ENCODE assay signal across 21 cellular contexts in genomic region chr10:44627591-44628354, GRCh38.
DNase-seq lines count a peak whose midpoint lies in the region; ATAC-seq, FAIRE-seq and TF ChIP-seq lines count a peak whose summit lies in the region.
"Had no signal": no experiment of that assay in that cellular context is flagged by ENCODE, and none has a peak within 500 bp of the region (broad histone marks: within the 10 kb centered on the region; RNA-seq: fewer than 3 reads in every experiment).

No MANE protein-coding gene starts in this region.

- H2BK120ac ChIP-seq in H1 (replicated peaks; ENCODE audit: low read depth, low read length) = no peak overlapping the region

- CTCF ChIA-PET in H1 (lab: Charles Lee; ENCODE audit: partially characterized antibody) = interaction anchor here (0.6 to 1.5 kb wide), 3 partner anchors 20 to 944 kb away, joined by 3 to 6 read pairs (median 3); no protein-coding TSS in a partner anchor

- H3K79me2 ChIP-seq in H1 (ENCODE audit: control insufficient read depth in 1 of 2, insufficient read depth in 2 of 2, low read length in 2 of 2) = no peaks in the 10 kb centered on the region

- no peaks in the 10 kb centered on the region for H3K36me3 Mint-ChIP-seq in HFFc6 (ENCODE audit: low read depth)
- H3K36me3 Mint-ChIP-seq: activated naive CD4-positive, alpha-beta T cell treated with anti-CD3 and anti-CD28 coated beads, Interleukin-2, amount 50 U/mL, for 24 hours; stimulated activated effector memory CD8-positive, alpha-beta T cell treated with anti-CD3 and anti-CD28 coated beads, Interleukin-12 subunit alpha, Interleukin-12 subunit beta, amount 100 ng/mL, for 72 hours had no signal

- POLR2A ChIA-PET in H1 (lab: Charles Lee; ENCODE audit: partially characterized antibody) = no interaction called here

- peak; percentile 2 to 26; a peak in 1 of 4 replicates for TF ChIP-seq RAD21 in H1 (IDR thresholded peaks at IDR 0.05 in 1 of 2, conservative IDR thresholded peaks at IDR 0.05 in 1 of 2; ENCODE audit: low read depth in 2 of 2, low read length in 2 of 2)

- no peak for FAIRE-seq in H1 (lab: Jason Lieb, UNC)
- FAIRE-seq: small intestine, urothelium cell line had no signal

- no peaks in the 10 kb centered on the region for H4K20me1 ChIP-seq in H1 (replicated peaks in 1 of 2; ENCODE audit: control insufficient read depth in 1 of 2, insufficient read depth in 2 of 2, low read length in 2 of 2)
- H4K20me1 ChIP-seq: BLaER1 had no signal

- H3K4me3 ChIP-seq in H1 (ENCODE audit: extremely low read depth in 1 of 4, insufficient read depth in 2 of 4, low read depth in 3 of 4, low read length in 4 of 4) (no peak overlapping the region), left lung (no peak overlapping the region), esophagus muscularis mucosa (no peak overlapping the region)
- H3K4me3 ChIP-seq: BLaER1, heart left ventricle had no signal

- H3K23me2 ChIP-seq in H1 (ENCODE audit: low read depth, low read length) = no peaks in the 10 kb centered on the region

- DNase-seq in AG08395 (ENCODE audit: low spot score) = peak; percentile 46
- DNase-seq in HFFc6 = peak; percentile 92
- DNase-seq in H1 (ENCODE audit: low read depth in 1 of 2, low spot score in 2 of 2) = no peak
- no peak for DNase-seq in left lung
- DNase-seq in NCI-H526 (lab: John Stamatoyannopoulos, UW) = no peak
- DNase-seq in stimulated activated naive CD4-positive, alpha-beta T cell (lab: John Stamatoyannopoulos, UW) = no peak
- no peak for DNase-seq in esophagus muscularis mucosa (ENCODE audit: extremely low spot score)
- DNase-seq: activated CD4-positive, alpha-beta T cell treated with anti-CD3 and anti-CD28 coated beads, Interleukin-2, amount 50 U/mL, for 1 hour; activated T-cell treated with anti-CD3 and anti-CD28 coated beads for 4 hours; central memory CD4-positive, alpha-beta T cell; heart left ventricle; kidney; NCI-H1417 treated with DMSO at 0.1 percent for 48 hours; NCI-H345; occipital lobe; small intestine had no signal

- TF ChIP-seq EP300 in H1 (IDR thresholded peaks at IDR 0.05; ENCODE audit: borderline replicate concordance in 1 of 2, low read depth in 2 of 2, low read length in 2 of 2) (no peak), esophagus muscularis mucosa (IDR thresholded peaks at IDR 0.05) (no peak)

- H3K27ac ChIP-seq in H1 (ENCODE audit: low read depth, low read length) (no peak overlapping the region), left lung (no peak overlapping the region), esophagus muscularis mucosa (replicated peaks in 1 of 4) (no peak overlapping the region)
- H3K27ac ChIP-seq: BLaER1 had no signal

- H2BK12ac ChIP-seq in H1 (ENCODE audit: low read depth, low read length) = no peak overlapping the region

- ATAC-seq in left lung (peak; percentile 23), HG03342 (IDR thresholded peaks at IDR 0.05; ENCODE audit: unreplicated experiment) (no peak)
- ATAC-seq: stimulated activated effector memory CD8-positive, alpha-beta T cell treated with anti-CD3 and anti-CD28 coated beads, Interleukin-12 subunit alpha, Interleukin-12 subunit beta, amount 100 ng/mL, for 72 hours had no signal

- no peak overlapping the region for H3K56ac ChIP-seq in H1 (replicated peaks; ENCODE audit: insufficient read length, low read depth, low read length)

- H4K91ac ChIP-seq in H1 (replicated peaks; ENCODE audit: insufficient read length, low read length) = no peak overlapping the region

- H3K4me3 Mint-ChIP-seq in HFFc6 = peak overlapping the region; percentile 74
- H3K4me3 Mint-ChIP-seq: activated naive CD4-positive, alpha-beta T cell treated with anti-CD3 and anti-CD28 coated beads, Interleukin-2, amount 50 U/mL, for 24 hours; stimulated activated effector memory CD8-positive, alpha-beta T cell treated with anti-CD3 and anti-CD28 coated beads, Interleukin-12 subunit alpha, Interleukin-12 subunit beta, amount 100 ng/mL, for 72 hours had no signal

- no peak overlapping the region for H4K5ac ChIP-seq in H1 (ENCODE audit: insufficient read length, low read depth, low read length)

- H3K4me1 ChIP-seq in H1 (replicated peaks in 1 of 4; ENCODE audit: control insufficient read depth in 3 of 4, insufficient read depth in 4 of 4, low read length in 3 of 4) (no peaks in the 10 kb centered on the region), left lung (no peaks in the 10 kb centered on the region), esophagus muscularis mucosa (peaks cover 0 to 7% (median 6%) of the 10 kb centered on the region in 4 donors)
- H3K4me1 ChIP-seq: BLaER1 had no signal

- H2BK15ac ChIP-seq in H1 (ENCODE audit: low read length) = no peak overlapping the region

- H3K27me3 ChIP-seq in H1 (replicated peaks in 1 of 4; ENCODE audit: control insufficient read depth in 3 of 4, extremely low read depth in 1 of 4, insufficient read depth in 3 of 4, low read length in 3 of 4) (no peaks in the 10 kb centered on the region; a peak in 1 of 7 replicates), left lung (no peaks in the 10 kb centered on the region), esophagus muscularis mucosa (no peaks in the 10 kb centered on the region)
- H3K27me3 ChIP-seq: BLaER1, heart left ventricle had no signal

- no peak for TF ChIP-seq POLR2A in H1 (IDR thresholded peaks at IDR 0.05; ENCODE audit: control extremely low read depth in 1 of 2, low read depth in 2 of 2, low read length in 2 of 2)
- TF ChIP-seq POLR2A in esophagus muscularis mucosa (IDR thresholded peaks at IDR 0.05; ENCODE audit: low read depth) = no peak

- no peak overlapping the region for H2BK5ac ChIP-seq in H1 (ENCODE audit: low read depth, low read length)

- no peak overlapping the region for H2AK5ac ChIP-seq in H1 (ENCODE audit: low read depth, low read length)

- peaks cover 52% of the 10 kb centered on the region for H3K4me1 Mint-ChIP-seq in HFFc6 (ENCODE audit: low read depth)
- H3K4me1 Mint-ChIP-seq: activated naive CD4-positive, alpha-beta T cell treated with anti-CD3 and anti-CD28 coated beads, Interleukin-2, amount 50 U/mL, for 24 hours; stimulated activated effector memory CD8-positive, alpha-beta T cell treated with anti-CD3 and anti-CD28 coated beads, Interleukin-12 subunit alpha, Interleukin-12 subunit beta, amount 100 ng/mL, for 72 hours had no signal

- H3K9me3 Mint-ChIP-seq in HFFc6 = no peaks in the 10 kb centered on the region
- H3K9me3 Mint-ChIP-seq: activated naive CD4-positive, alpha-beta T cell treated with anti-CD3 and anti-CD28 coated beads, Interleukin-2, amount 50 U/mL, for 24 hours had no signal

- H4K8ac ChIP-seq in H1 (ENCODE audit: extremely low read depth, insufficient read depth, low read length) = no peak overlapping the region

- no peaks in the 10 kb centered on the region for H3K79me1 ChIP-seq in H1 (ENCODE audit: low read depth, low read length)

- 0 out of 2 replicates have a peak overlapping the region, but pooled peaks have one; percentile 35 for H2AFZ ChIP-seq in H1 (ENCODE audit: low read length)

- intact Hi-C loops in left lung (cut with DNase I) = no loop called here
- intact Hi-C loops in esophagus muscularis mucosa (cut with DNase I) = no loop called here

- WGBS in H1 (ENCODE audit: extremely low coverage in 1 of 2, insufficient coverage in 1 of 2, insufficient read length in 1 of 2, insufficient replicate concordance in 2 of 2, low coverage in 1 of 2, low lambda C conversion rate in 2 of 2, missing lambda C conversion rate in 1 of 2), 2 experiments = 93% methylated on average over 6 of the region's 6 CpGs; no CpG with 5 or more reads in 1 of the 2 experiments
- WGBS in esophagus muscularis mucosa = 80% methylated on average over 6 of the region's 6 CpGs

- H3K9ac ChIP-seq in H1 (replicated peaks in 1 of 4; ENCODE audit: extremely low read depth in 1 of 4, low read depth in 3 of 4, low read length in 3 of 4) = no peak overlapping the region
- H3K9ac ChIP-seq: BLaER1 had no signal

- H3K27me3 Mint-ChIP-seq in HFFc6 (ENCODE audit: insufficient read depth) = no peaks in the 10 kb centered on the region
- H3K27me3 Mint-ChIP-seq: activated naive CD4-positive, alpha-beta T cell treated with anti-CD3 and anti-CD28 coated beads, Interleukin-2, amount 50 U/mL, for 24 hours had no signal

- H3K36me3 ChIP-seq in H1 (ENCODE audit: control insufficient read depth in 2 of 4, insufficient read depth in 4 of 4, low read length in 3 of 4) = no peaks in the 10 kb centered on the region
- no peaks in the 10 kb centered on the region for H3K36me3 ChIP-seq in left lung
- no peaks in the 10 kb centered on the region for H3K36me3 ChIP-seq in esophagus muscularis mucosa
- H3K36me3 ChIP-seq: BLaER1, heart left ventricle had no signal

- H3K23ac ChIP-seq in H1 (ENCODE audit: insufficient read length) = no peak overlapping the region

- TF ChIP-seq CTCF in HFFc6 (IDR thresholded peaks at IDR 0.05) (peak; percentile 46), H1 (IDR thresholded peaks at IDR 0.05; ENCODE audit: control extremely low read depth in 1 of 3, insufficient read depth in 1 of 3, low read depth in 1 of 3, low read length in 3 of 3) (peak in 1 of 3 experiments; percentile 5; a peak in 1 of 4 replicates), left lung (IDR thresholded peaks at IDR 0.05) (no peak), esophagus muscularis mucosa (IDR thresholded peaks at IDR 0.05) (no peak)

- no peak overlapping the region for H3K4ac ChIP-seq in H1 (replicated peaks; ENCODE audit: insufficient read length, low read depth, low read length)

- H3K4me2 ChIP-seq in H1 (ENCODE audit: insufficient read depth in 1 of 2, low read depth in 2 of 2, low read length in 2 of 2) = no peak overlapping the region
- H3K4me2 ChIP-seq: BLaER1 had no signal

- H3K27ac Mint-ChIP-seq in HFFc6 = peak overlapping the region; percentile 95
- H3K27ac Mint-ChIP-seq: activated naive CD4-positive, alpha-beta T cell treated with anti-CD3 and anti-CD28 coated beads, Interleukin-2, amount 50 U/mL, for 24 hours; stimulated activated effector memory CD8-positive, alpha-beta T cell treated with anti-CD3 and anti-CD28 coated beads, Interleukin-12 subunit alpha, Interleukin-12 subunit beta, amount 100 ng/mL, for 72 hours had no signal

- H2BK20ac ChIP-seq in H1 (ENCODE audit: low read length) = no peak overlapping the region

- no peak overlapping the region for H3K14ac ChIP-seq in H1 (ENCODE audit: insufficient read length)

- no peak overlapping the region for H3K18ac ChIP-seq in H1 (ENCODE audit: extremely low read depth, low read length)

- no peaks in the 10 kb centered on the region for H3K9me3 ChIP-seq in H1 (ENCODE audit: insufficient read depth in 2 of 2, low read depth in 1 of 2, low read length in 1 of 2)
- H3K9me3 ChIP-seq in left lung = no peaks in the 10 kb centered on the region
- peaks cover 0 to under 1% (median 0%) of the 10 kb centered on the region in 4 donors for H3K9me3 ChIP-seq in esophagus muscularis mucosa
- H3K9me3 ChIP-seq: heart left ventricle had no signal

Comparison
In these comparisons a context has a peak if more than half of its experiments do, and no peak if none do; other contexts are left out.
1. DNase-seq: peak in AG08395 (single experiment) and HFFc6 (single experiment); none in H1 (0 of 2), left lung (0 of 2), NCI-H526 (0 of 2), stimulated activated naive CD4-positive, alpha-beta T cell (0 of 6) and esophagus muscularis mucosa (single experiment).